In genomic region chr7:65397730-65398142, GRCh38 we compare ENCODE assay signal across 1 cellular context.
TF ChIP-seq lines count a peak whose summit lies in the region.

No MANE protein-coding gene starts in this region.

TF ChIP-seq in HepG2, 621 proteins besides CTCF, POLR2A, EP300 and RAD21 (continued from another document):
- TF ChIP-seq SKIL (CRISPR knock-in tag; IDR thresholded peaks at IDR 0.05; ENCODE audit: borderline replicate concordance): peak; percentile 31; the same call in 1 of the 2 replicates
- peak; percentile 51; the same call in 1 of the 2 replicates for TF ChIP-seq RARA (CRISPR knock-in tag; IDR thresholded peaks at IDR 0.05)
- no peak for TF ChIP-seq HNRNPLL (IDR thresholded peaks at IDR 0.05; ENCODE audit: low read depth, low read length, poor library complexity, severe bottlenecking)
- TF ChIP-seq TFAP4 (IDR thresholded peaks at IDR 0.05; ENCODE audit: borderline replicate concordance, low read depth): peak; percentile 6; the same call in 1 of the 2 replicates
- TF ChIP-seq FOXA3 (CRISPR knock-in tag; IDR thresholded peaks at IDR 0.05): peak; percentile 89
- peak; percentile 54; the same call in 1 of the 2 replicates for TF ChIP-seq THRA (CRISPR knock-in tag; IDR thresholded peaks at IDR 0.05; ENCODE audit: borderline replicate concordance)
